ENCODE assay signal across 3 cellular contexts in genomic region chr6:147497472-147497871, GRCh38.
A peak's percentile ranks its signal among the peaks of the same experiment; 100 is the strongest.
TF ChIP-seq lines count a peak whose summit lies in the region.

No MANE protein-coding gene starts in this region.

TF ChIP-seq in HepG2, 621 proteins besides CTCF, POLR2A, EP300 and RAD21:
- peak; percentile 79; the same call in 1 of the 2 replicates for TF ChIP-seq ZFP1 (CRISPR knock-in tag; IDR thresholded peaks at IDR 0.05)
- TF ChIP-seq ZBED4 (CRISPR knock-in tag; IDR thresholded peaks at IDR 0.05; ENCODE audit: borderline replicate concordance): no peak
TF ChIP-seq in HepG2: peak in this region for 1.

TF ChIP-seq in K562, 482 proteins besides CTCF, POLR2A, EP300 and RAD21:
- no peak for TF ChIP-seq ZNF699 (CRISPR knock-in tag; IDR thresholded peaks at IDR 0.05; ENCODE audit: insufficient replicate concordance)
- TF ChIP-seq RBM22 (IDR thresholded peaks at IDR 0.05; ENCODE audit: low read depth, low read length, poor library complexity, severe bottlenecking): no peak
- TF ChIP-seq ZFP1 (CRISPR knock-in tag; IDR thresholded peaks at IDR 0.05): peak; percentile 95
- TF ChIP-seq KLF1 (tag; IDR thresholded peaks at IDR 0.05): no peak
- TF ChIP-seq CEBPZ (IDR thresholded peaks at IDR 0.05; ENCODE audit: borderline replicate concordance, low read depth, low read length): no peak
- no peak for TF ChIP-seq E4F1 (CRISPR knock-in tag; IDR thresholded peaks at IDR 0.05; ENCODE audit: borderline replicate concordance)

TF ChIP-seq in endothelial cell of umbilical vein, 7 proteins besides CTCF, POLR2A, EP300 and RAD21:
- TF ChIP-seq EZH2 (IDR thresholded peaks at IDR 0.05; ENCODE audit: borderline replicate concordance, low read depth, low read length, severe bottlenecking) (no peak), FOS (IDR thresholded peaks at IDR 0.05; ENCODE audit: borderline replicate concordance, insufficient read depth, low read length) (no peak), MYC (IDR thresholded peaks at IDR 0.05; ENCODE audit: low read depth, low read length) (no peak), GATA2 (IDR thresholded peaks at IDR 0.05; ENCODE audit: insufficient read depth, insufficient read length, low read depth, low read length) (no peak), MAX (IDR thresholded peaks at IDR 0.05; ENCODE audit: insufficient read depth, insufficient read length) (no peak), JUN (IDR thresholded peaks at IDR 0.05; ENCODE audit: borderline replicate concordance, insufficient read depth, insufficient read length, low read depth) (no peak), POLR2AphosphoS5 (IDR thresholded peaks at IDR 0.05; ENCODE audit: insufficient read depth, low read depth, low read length) (no peak)
